In the genomic region with DNA sequence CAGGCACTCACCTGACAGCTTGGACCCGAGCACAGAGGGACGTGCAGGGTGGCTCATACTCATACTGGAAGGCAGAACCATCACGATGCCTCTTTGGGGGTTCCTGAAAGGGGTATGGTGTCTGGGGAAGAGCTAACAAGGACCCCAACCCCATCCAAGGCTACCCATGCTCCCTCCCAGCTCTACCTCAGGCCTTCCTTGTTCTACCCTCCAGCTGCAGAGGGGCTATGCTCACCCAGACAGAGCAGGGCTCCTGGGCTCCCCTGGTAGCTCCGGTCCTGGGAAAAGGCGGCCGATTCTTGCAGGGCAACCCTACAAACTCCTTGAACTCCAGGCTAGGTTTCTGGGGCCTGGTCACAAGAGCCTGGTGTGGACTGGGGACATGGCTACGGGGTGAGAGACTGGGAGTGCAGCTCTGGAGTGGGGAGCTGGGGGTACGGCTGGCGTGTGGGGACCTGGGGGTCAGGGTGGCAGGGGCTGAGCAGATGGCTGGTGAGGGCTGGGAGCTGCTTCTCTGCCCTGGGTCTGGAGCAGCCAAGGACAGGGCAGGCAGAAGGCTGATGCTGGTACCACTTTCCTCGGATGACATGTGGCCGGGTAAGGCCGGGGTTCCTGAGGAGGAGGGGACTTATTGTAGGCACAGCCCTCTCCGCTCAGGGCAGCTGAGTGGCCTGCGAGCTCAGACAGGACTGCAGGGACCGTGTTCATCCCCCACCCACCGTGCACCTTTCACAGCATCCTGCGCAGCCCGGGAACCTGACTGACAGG, we compare ENCODE assay signal across 19 cellular contexts. TPM values are rescaled to one million over a fixed set of nuclear protein-coding genes. Genes with fewer than 3 reads are reported as not detected.
DNase-seq lines count a peak whose midpoint lies in the region; ATAC-seq and TF ChIP-seq lines count a peak whose summit lies in the region.
"Had no signal": no experiment of that assay in that cellular context is flagged by ENCODE, and none has a peak within 500 bp of the region (broad histone marks: within the 10 kb centered on the region; RNA-seq: fewer than 3 reads in every experiment).

No MANE protein-coding gene starts in this region.

- peaks cover 6% of the 10 kb centered on the region for H3K36me3 Mint-ChIP-seq in stimulated activated naive CD8-positive, alpha-beta T cell treated with anti-CD3 and anti-CD28 coated beads, Interleukin-15, Interleukin-2, amounts not matched to agents 100 ng/mL and 50 ng/mL, for 24 hours (ENCODE audit: low read depth)
- H3K36me3 Mint-ChIP-seq in T-helper 17 cell (ENCODE audit: low read depth) = peaks cover 5% of the 10 kb centered on the region
- H3K36me3 Mint-ChIP-seq in mesothelial cell of epicardium = no peaks in the 10 kb centered on the region

- no peak for DNase-seq in stimulated activated naive CD8-positive, alpha-beta T cell treated with anti-CD3 and anti-CD28 coated beads, Interleukin-15, Interleukin-2, amounts not matched to agents 100 U/mL and 50 U/mL, for 24 hours
- DNase-seq in T-helper 17 cell (no peak), mesothelial cell of epicardium (ENCODE audit: low spot score in 2 of 2, unreplicated experiment in 2 of 2) (no peak), SIG-M5 (lab: John Stamatoyannopoulos, UW) (no peak), NCI-H2171 treated with DMSO at 0.1 percent for 48 hours (lab: John Stamatoyannopoulos, UW) (no peak)
- no peak for DNase-seq in stimulated activated CD4-positive, alpha-beta T cell treated with anti-CD3 and anti-CD28 coated beads, Interleukin-4, amount 100 ng/mL, for 24 hours
- DNase-seq: activated CD4-positive, alpha-beta T cell treated with anti-CD3 and anti-CD28 coated beads for 48 hours; activated effector memory CD4-positive, alpha-beta T cell treated with Interleukin-2 at 50 U/mL for 16 hours; C1 segment of cervical spinal cord; foreskin keratinocyte; left cardiac atrium; NCI-H1092 treated with DMSO at 0.1 percent for 48 hours; NCI-H526 treated with DMSO at 0.1 percent for 48 hours; SJCRH30; stimulated activated CD4-positive, alpha-beta T cell treated with anti-CD3 and anti-CD28 coated beads, Interleukin-4, amount 100 ng/mL, for 4 hours had no signal

- H3K4me1 Mint-ChIP-seq in stimulated activated naive CD8-positive, alpha-beta T cell treated with anti-CD3 and anti-CD28 coated beads, Interleukin-15, Interleukin-2, amounts not matched to agents 100 ng/mL and 50 ng/mL, for 24 hours (ENCODE audit: low read depth) = peaks cover 13% of the 10 kb centered on the region
- H3K4me1 Mint-ChIP-seq in T-helper 17 cell (peaks cover 19% of the 10 kb centered on the region), mesothelial cell of epicardium (peaks cover 18% of the 10 kb centered on the region)

- ATAC-seq in stimulated activated naive CD8-positive, alpha-beta T cell treated with anti-CD3 and anti-CD28 coated beads, Interleukin-15, Interleukin-2, amounts not matched to agents 100 U/mL and 50 U/mL, for 24 hours = no peak
- ATAC-seq in T-helper 17 cell = no peak
- ATAC-seq: foreskin keratinocyte, left cardiac atrium had no signal

- H3K27me3 Mint-ChIP-seq in stimulated activated naive CD8-positive, alpha-beta T cell treated with anti-CD3 and anti-CD28 coated beads, Interleukin-15, Interleukin-2, amounts not matched to agents 100 ng/mL and 50 ng/mL, for 24 hours = no peaks in the 10 kb centered on the region
- no peaks in the 10 kb centered on the region for H3K27me3 Mint-ChIP-seq in T-helper 17 cell
- peaks cover 24% of the 10 kb centered on the region for H3K27me3 Mint-ChIP-seq in mesothelial cell of epicardium (ENCODE audit: low read depth)

- no peak for TF ChIP-seq CTCF in mesothelial cell of epicardium (IDR thresholded peaks at IDR 0.05; ENCODE audit: unreplicated experiment)

- H3K9me3 Mint-ChIP-seq in stimulated activated naive CD8-positive, alpha-beta T cell treated with anti-CD3 and anti-CD28 coated beads, Interleukin-15, Interleukin-2, amounts not matched to agents 100 ng/mL and 50 ng/mL, for 24 hours = no peaks in the 10 kb centered on the region
- no peaks in the 10 kb centered on the region for H3K9me3 Mint-ChIP-seq in mesothelial cell of epicardium

- peak overlapping the region; percentile 16 for H3K27ac Mint-ChIP-seq in stimulated activated naive CD8-positive, alpha-beta T cell treated with anti-CD3 and anti-CD28 coated beads, Interleukin-15, Interleukin-2, amounts not matched to agents 100 ng/mL and 50 ng/mL, for 24 hours
- H3K27ac Mint-ChIP-seq in T-helper 17 cell = peak overlapping the region; percentile 91
- H3K27ac Mint-ChIP-seq in mesothelial cell of epicardium = no peak overlapping the region

- no peak overlapping the region for H3K4me3 Mint-ChIP-seq in stimulated activated naive CD8-positive, alpha-beta T cell treated with anti-CD3 and anti-CD28 coated beads, Interleukin-15, Interleukin-2, amounts not matched to agents 100 ng/mL and 50 ng/mL, for 24 hours
- H3K4me3 Mint-ChIP-seq in T-helper 17 cell = peak overlapping the region; percentile 96
- peak overlapping the region; percentile 93 for H3K4me3 Mint-ChIP-seq in mesothelial cell of epicardium

- no peaks in the 10 kb centered on the region for H3K9me3 ChIP-seq in T-helper 17 cell (ENCODE audit: control insufficient read depth, low read length, poor library complexity, severe bottlenecking)
- H3K9me3 ChIP-seq: ovary, SJCRH30, tibial nerve had no signal

RNA-seq across cellular contexts. Expression of gene ACD, which starts 2.1 kb away (rescaled TPM):
- total RNA-seq in T-helper 17 cell = 10 to 100 TPM; 29.5 to 38.7 TPM
- total RNA-seq in mesothelial cell of epicardium = 24.5 to 27.9 TPM (median 25.8 TPM) in 3 replicates

RNA-seq across cellular contexts. Expression of gene PARD6A, which starts 2.8 kb away (rescaled TPM):
- total RNA-seq in T-helper 17 cell = 1 to 10 TPM; 6.3 to 7.9 TPM
- 1.9 to 2.2 TPM (median 1.9 TPM) in 3 replicates for total RNA-seq in mesothelial cell of epicardium

RNA-seq across cellular contexts. Expression of gene ENKD1, which starts 8.6 kb away (rescaled TPM):
- total RNA-seq in T-helper 17 cell (1 to 10 TPM; 6.1 to 6.8 TPM), mesothelial cell of epicardium (11.7 to 13.0 TPM (median 12.8 TPM) in 3 replicates)

RNA-seq across cellular contexts. Expression of gene C16orf86, which starts 8.7 kb away (rescaled TPM):
- total RNA-seq in T-helper 17 cell (1 to 10 TPM; 2.9 to 5.1 TPM), mesothelial cell of epicardium (1.2 to 2.0 TPM (median 1.8 TPM) in 3 replicates)

RNA-seq across cellular contexts. Expression of gene CARMIL2, which starts 13.0 kb away (rescaled TPM):
- 100 to 1,000 TPM; 144 to 145 TPM for total RNA-seq in T-helper 17 cell
- total RNA-seq in mesothelial cell of epicardium = 6.7 to 10.2 TPM (median 8.0 TPM) in 3 replicates
- total RNA-seq: skeletal muscle tissue had no signal
